19 cellular contexts compared by ENCODE assay signal in genomic region chr5:22850981-22851380, GRCh38. TPM values are rescaled to one million over a fixed set of nuclear protein-coding genes. Genes with fewer than 3 reads are reported as not detected.
DNase-seq lines count a peak whose midpoint lies in the region; ATAC-seq and TF ChIP-seq lines count a peak whose summit lies in the region.
"Had no signal": no experiment of that assay in that cellular context is flagged by ENCODE, and none has a peak within 500 bp of the region (broad histone marks: within the 10 kb centered on the region; RNA-seq: fewer than 3 reads in every experiment).

No MANE protein-coding gene starts in this region.

- H2BK5ac ChIP-seq in mesenchymal stem cell (ENCODE audit: low read depth, low read length, poor library complexity, severe bottlenecking) = no peak overlapping the region

- H3K9me3 ChIP-seq in OCI-LY3 (ENCODE audit: insufficient read depth, low read length) = no peaks in the 10 kb centered on the region
- no peaks in the 10 kb centered on the region for H3K9me3 ChIP-seq in mesenchymal stem cell (ENCODE audit: control insufficient read depth, low read length)
- H3K9me3 ChIP-seq: BLaER1 had no signal

- no peak overlapping the region for H2BK120ac ChIP-seq in mesenchymal stem cell (ENCODE audit: low read depth, low read length)

- TF ChIP-seq CTCF in OCI-LY3 (IDR thresholded peaks at IDR 0.05; ENCODE audit: low read depth, low read length) = no peak

- H3K4me2 ChIP-seq in OCI-LY3 (ENCODE audit: low read length) (peak overlapping the region; percentile 82), mesenchymal stem cell (ENCODE audit: low read length, poor library complexity, severe bottlenecking) (no peak overlapping the region)
- H3K4me2 ChIP-seq: BLaER1 had no signal

- H2AFZ ChIP-seq in OCI-LY3 (ENCODE audit: low read depth, low read length) (no peak overlapping the region), mesenchymal stem cell (ENCODE audit: low read depth, low read length) (no peak overlapping the region)
- H2AFZ ChIP-seq: GM23248 had no signal

- H4K20me1 ChIP-seq in OCI-LY3 (ENCODE audit: insufficient read depth, low read length) = no peaks in the 10 kb centered on the region
- H4K20me1 ChIP-seq: BLaER1 had no signal

- ATAC-seq in GM21447 (IDR thresholded peaks at IDR 0.05; ENCODE audit: unreplicated experiment) (no peak), GM21619 (IDR thresholded peaks at IDR 0.05; ENCODE audit: unreplicated experiment) (no peak)
- ATAC-seq: HepG2 had no signal

- H3K14ac ChIP-seq in mesenchymal stem cell (ENCODE audit: low read length in 2 of 2) = no peak overlapping the region

- H4K8ac ChIP-seq in mesenchymal stem cell (ENCODE audit: low read length) = no peak overlapping the region

- no peak overlapping the region for H4K91ac ChIP-seq in mesenchymal stem cell (ENCODE audit: low read length)

- H2BK12ac ChIP-seq in mesenchymal stem cell (ENCODE audit: low read length in 2 of 2) = no peak overlapping the region

- peaks cover 10% of the 10 kb centered on the region for H3K27me3 ChIP-seq in OCI-LY3 (ENCODE audit: low read depth, low read length)
- no peaks in the 10 kb centered on the region for H3K27me3 ChIP-seq in mesenchymal stem cell (ENCODE audit: control insufficient read depth in 1 of 2, insufficient read depth in 1 of 2, low read length in 2 of 2)
- H3K27me3 ChIP-seq: BLaER1 had no signal

- no peaks in the 10 kb centered on the region for H3K79me1 ChIP-seq in mesenchymal stem cell (replicated peaks; ENCODE audit: low read length, poor library complexity, severe bottlenecking)

- H3K9ac ChIP-seq in OCI-LY3 (ENCODE audit: low read length) (no peak overlapping the region), mesenchymal stem cell (ENCODE audit: low read length) (no peak overlapping the region)
- H3K9ac ChIP-seq: BLaER1, GM23248 had no signal

- no peak overlapping the region for H2BK15ac ChIP-seq in mesenchymal stem cell (ENCODE audit: low read depth, poor library complexity, severe bottlenecking)

- no peak overlapping the region for H3K18ac ChIP-seq in mesenchymal stem cell (ENCODE audit: low read depth in 1 of 2, low read length in 2 of 2)

- H3K4me3 ChIP-seq in OCI-LY3 (ENCODE audit: low read length) = peak overlapping the region; percentile 79
- H3K4me3 ChIP-seq in mesenchymal stem cell (ENCODE audit: insufficient read depth in 1 of 2, low read depth in 1 of 2, low read length in 2 of 2) = no peak overlapping the region
- H3K4me3 ChIP-seq: BLaER1, GM12878, GM23248, SK-N-MC had no signal

- WGBS in mesenchymal stem cell = no CpG with 5 or more reads among the region's 3 CpGs

- H3K79me2 ChIP-seq in OCI-LY3 (ENCODE audit: low read length) = no peaks in the 10 kb centered on the region

- no peak overlapping the region for H2AK5ac ChIP-seq in mesenchymal stem cell (ENCODE audit: low read length, severe bottlenecking)

- H3K23ac ChIP-seq in mesenchymal stem cell (ENCODE audit: low read length in 2 of 2) = no peak overlapping the region

- H3K27ac ChIP-seq in OCI-LY3 (ENCODE audit: low read length) (no peak overlapping the region), mesenchymal stem cell (ENCODE audit: low read length, poor library complexity, severe bottlenecking) (no peak overlapping the region)
- H3K27ac ChIP-seq: BLaER1, GM23248, SK-N-MC had no signal

- DNase-seq in H4 (ENCODE audit: low spot score) = peak; percentile 36
- DNase-seq in cerebellar cortex (ENCODE audit: low spot score) = peak; percentile 23
- DNase-seq in mesenchymal stem cell = peak; percentile 31
- DNase-seq in HuH-7 (ENCODE audit: low spot score) = no peak
- no peak for DNase-seq in NCI-H146 treated with DMSO at 0.1 percent for 48 hours (lab: John Stamatoyannopoulos, UW; ENCODE audit: unreplicated experiment)
- DNase-seq: DMS53, GM23248, HFFc6, NCI-H1105 treated with DMSO at 0.1 percent for 48 hours, NCI-H2029 treated with DMSO at 0.1 percent for 48 hours, NCI-H526 treated with DMSO at 0.1 percent for 48 hours, T-helper 1 cell had no signal

- peaks cover 19% of the 10 kb centered on the region for H3K4me1 ChIP-seq in OCI-LY3 (ENCODE audit: low read length)
- H3K4me1 ChIP-seq in mesenchymal stem cell (ENCODE audit: control insufficient read depth, insufficient read depth, low read depth, low read length) = peaks cover 5% of the 10 kb centered on the region

- no peak overlapping the region for H3K4ac ChIP-seq in mesenchymal stem cell (ENCODE audit: low read depth in 1 of 2, low read length in 2 of 2)

- H3K36me3 ChIP-seq in OCI-LY3 (replicated peaks; ENCODE audit: low read depth, low read length) (no peaks in the 10 kb centered on the region), mesenchymal stem cell (ENCODE audit: control insufficient read depth in 1 of 2, insufficient read depth in 2 of 2, low read depth in 1 of 2, low read length in 2 of 2) (no peaks in the 10 kb centered on the region)
- H3K36me3 ChIP-seq: BLaER1 had no signal

RNA-seq across cellular contexts. Expression of gene CDH12, which starts 2.2 kb away (rescaled TPM):
- total RNA-seq in H4 (2014; rRNA removed; shearing (Covaris generic)) = 49.2 and 71.9 TPM in 2 replicates
- polyA plus RNA-seq in mesenchymal stem cell (2013, experiment 1 of 2) = 0.01 TPM
- polyA plus RNA-seq in mesenchymal stem cell (2013, experiment 2 of 2) = not detected
- total RNA-seq: GM12878, GM23248, HepG2, HFFc6 had no signal
- polyA plus RNA-seq: GM23248, HepG2 had no signal

Comparison
In these comparisons a context has a peak if more than half of its experiments do, and no peak if none do; other contexts are left out.
1. DNase-seq: peak in H4 (single experiment), cerebellar cortex (single experiment) and mesenchymal stem cell (single experiment); none in HuH-7 (single experiment) and NCI-H146 treated with DMSO at 0.1 percent for 48 hours (single experiment).